ENCODE assay signal across 1 cellular context in genomic region chr1:11977625-11978024, GRCh38.
TF ChIP-seq lines count a peak whose summit lies in the region.

No MANE protein-coding gene starts in this region.

TF ChIP-seq in SK-N-SH, 30 proteins besides CTCF, POLR2A, EP300 and RAD21 (continued from another document):
- TF ChIP-seq, protein P1, sequence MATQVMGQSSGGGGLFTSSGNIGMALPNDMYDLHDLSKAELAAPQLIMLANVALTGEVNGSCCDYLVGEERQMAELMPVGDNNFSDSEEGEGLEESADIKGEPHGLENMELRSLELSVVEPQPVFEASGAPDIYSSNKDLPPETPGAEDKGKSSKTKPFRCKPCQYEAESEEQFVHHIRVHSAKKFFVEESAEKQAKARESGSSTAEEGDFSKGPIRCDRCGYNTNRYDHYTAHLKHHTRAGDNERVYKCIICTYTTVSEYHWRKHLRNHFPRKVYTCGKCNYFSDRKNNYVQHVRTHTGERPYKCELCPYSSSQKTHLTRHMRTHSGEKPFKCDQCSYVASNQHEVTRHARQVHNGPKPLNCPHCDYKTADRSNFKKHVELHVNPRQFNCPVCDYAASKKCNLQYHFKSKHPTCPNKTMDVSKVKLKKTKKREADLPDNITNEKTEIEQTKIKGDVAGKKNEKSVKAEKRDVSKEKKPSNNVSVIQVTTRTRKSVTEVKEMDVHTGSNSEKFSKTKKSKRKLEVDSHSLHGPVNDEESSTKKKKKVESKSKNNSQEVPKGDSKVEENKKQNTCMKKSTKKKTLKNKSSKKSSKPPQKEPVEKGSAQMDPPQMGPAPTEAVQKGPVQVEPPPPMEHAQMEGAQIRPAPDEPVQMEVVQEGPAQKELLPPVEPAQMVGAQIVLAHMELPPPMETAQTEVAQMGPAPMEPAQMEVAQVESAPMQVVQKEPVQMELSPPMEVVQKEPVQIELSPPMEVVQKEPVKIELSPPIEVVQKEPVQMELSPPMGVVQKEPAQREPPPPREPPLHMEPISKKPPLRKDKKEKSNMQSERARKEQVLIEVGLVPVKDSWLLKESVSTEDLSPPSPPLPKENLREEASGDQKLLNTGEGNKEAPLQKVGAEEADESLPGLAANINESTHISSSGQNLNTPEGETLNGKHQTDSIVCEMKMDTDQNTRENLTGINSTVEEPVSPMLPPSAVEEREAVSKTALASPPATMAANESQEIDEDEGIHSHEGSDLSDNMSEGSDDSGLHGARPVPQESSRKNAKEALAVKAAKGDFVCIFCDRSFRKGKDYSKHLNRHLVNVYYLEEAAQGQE (IDR thresholded peaks at IDR 0.05; ENCODE audit: low read depth, low read length): no peak
- TF ChIP-seq GATA2 (CRISPR knock-in tag; IDR thresholded peaks at IDR 0.05): peak; percentile 89
- TF ChIP-seq POLR2AphosphoS5 (IDR thresholded peaks at IDR 0.05; ENCODE audit: low read depth, low read length): peak; percentile 63; the same call in 1 of the 2 replicates
- TF ChIP-seq ELF1 (IDR thresholded peaks at IDR 0.05): no peak
- peak; percentile 96 for TF ChIP-seq RCOR1 (IDR thresholded peaks at IDR 0.05; ENCODE audit: low read length)
- peak; percentile 40; the same call in 1 of the 2 replicates for TF ChIP-seq PBX3 (IDR thresholded peaks at IDR 0.05)
- TF ChIP-seq TCF12 (IDR thresholded peaks at IDR 0.05): peak; percentile 95
- TF ChIP-seq, protein P2, sequence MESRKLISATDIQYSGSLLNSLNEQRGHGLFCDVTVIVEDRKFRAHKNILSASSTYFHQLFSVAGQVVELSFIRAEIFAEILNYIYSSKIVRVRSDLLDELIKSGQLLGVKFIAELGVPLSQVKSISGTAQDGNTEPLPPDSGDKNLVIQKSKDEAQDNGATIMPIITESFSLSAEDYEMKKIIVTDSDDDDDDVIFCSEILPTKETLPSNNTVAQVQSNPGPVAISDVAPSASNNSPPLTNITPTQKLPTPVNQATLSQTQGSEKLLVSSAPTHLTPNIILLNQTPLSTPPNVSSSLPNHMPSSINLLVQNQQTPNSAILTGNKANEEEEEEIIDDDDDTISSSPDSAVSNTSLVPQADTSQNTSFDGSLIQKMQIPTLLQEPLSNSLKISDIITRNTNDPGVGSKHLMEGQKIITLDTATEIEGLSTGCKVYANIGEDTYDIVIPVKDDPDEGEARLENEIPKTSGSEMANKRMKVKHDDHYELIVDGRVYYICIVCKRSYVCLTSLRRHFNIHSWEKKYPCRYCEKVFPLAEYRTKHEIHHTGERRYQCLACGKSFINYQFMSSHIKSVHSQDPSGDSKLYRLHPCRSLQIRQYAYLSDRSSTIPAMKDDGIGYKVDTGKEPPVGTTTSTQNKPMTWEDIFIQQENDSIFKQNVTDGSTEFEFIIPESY (IDR thresholded peaks at IDR 0.05; ENCODE audit: borderline replicate concordance, low read depth): no peak
- peak; percentile 57; the same call in 1 of the 2 replicates for TF ChIP-seq MXI1 (IDR thresholded peaks at IDR 0.05; ENCODE audit: low read depth, low read length)
- peak; percentile 25; the same call in 1 of the 2 replicates for TF ChIP-seq MAX (IDR thresholded peaks at IDR 0.05; ENCODE audit: low read depth)
